25 cellular contexts compared by ENCODE assay signal in the genomic region with DNA sequence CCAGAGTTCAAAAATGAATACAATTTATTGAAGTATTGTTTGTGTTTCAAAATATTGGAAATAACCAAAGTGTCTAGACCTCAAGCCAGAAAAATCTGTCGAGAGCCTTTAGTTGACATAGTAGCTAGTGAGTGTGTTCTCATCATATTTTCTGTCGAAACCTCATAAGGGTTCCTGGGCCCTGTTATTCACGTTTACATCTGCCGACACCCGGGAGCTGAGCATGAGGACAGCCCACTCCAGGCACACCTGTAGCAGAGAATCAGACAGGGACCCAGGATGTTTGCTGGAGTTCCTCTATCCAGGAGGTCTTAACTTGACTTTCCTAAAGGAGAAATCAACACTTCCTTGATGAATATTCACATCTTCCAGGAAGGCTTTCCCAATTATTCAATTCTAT.
"Had no signal": no experiment of that assay in that cellular context is flagged by ENCODE, and none has a peak within 500 bp of the region (broad histone marks: within the 10 kb centered on the region; RNA-seq: fewer than 3 reads in every experiment).

No MANE protein-coding gene starts in this region.

- H3K4me2 ChIP-seq: neural progenitor cell had no signal

- ATAC-seq: natural killer cell; psoas muscle; right cardiac atrium; right lobe of liver; stimulated activated effector memory CD8-positive, alpha-beta T cell treated with anti-CD3 and anti-CD28 coated beads, Interleukin-12 subunit alpha, Interleukin-12 subunit beta, amount 100 ng/mL, for 72 hours; stimulated activated naive B cell treated with anti-CD40 and anti-IgM and Interleukin-4, amounts not matched to agents 10 μg/mL and 1 μg/mL and 100 μg/mL, for 72 hours had no signal

- H2AFZ ChIP-seq: neural progenitor cell, parathyroid adenoma had no signal

- H3K79me2 ChIP-seq: parathyroid adenoma had no signal

- H3K27me3 ChIP-seq: neural progenitor cell, ovary, right lobe of liver, sigmoid colon, stomach, thyroid gland, tibial nerve, upper lobe of left lung, uterus had no signal

- H3K36me3 ChIP-seq: ovary, right lobe of liver, sigmoid colon, stomach, thoracic aorta, thyroid gland, upper lobe of left lung, uterus had no signal

- H3K27ac ChIP-seq: neural progenitor cell, ovary, parathyroid adenoma, psoas muscle, right lobe of liver, sigmoid colon, stomach, uterus had no signal

- H3K4me3 ChIP-seq: neural progenitor cell, ovary, psoas muscle, right lobe of liver, sigmoid colon, stomach, thoracic aorta, thyroid gland, tibial nerve, upper lobe of left lung, uterus had no signal

- DNase-seq: natural killer cell; occipital lobe; ovary; posterior cingulate gyrus; psoas muscle; right cardiac atrium; right lobe of liver; sigmoid colon; small intestine; stimulated activated CD4-positive, alpha-beta T cell treated with anti-CD3 and anti-CD28 coated beads, Interleukin-15, amount 100 ng/mL, for 24 hours; stimulated activated CD4-positive, alpha-beta T cell treated with anti-CD3 and anti-CD28 coated beads, Interleukin-2, amount 100 ng/mL, for 24 hours; stimulated activated CD4-positive, alpha-beta T cell treated with anti-CD3 and anti-CD28 coated beads, Interleukin-2, amount 100 ng/mL, for 48 hours; stimulated activated CD4-positive, alpha-beta T cell treated with anti-CD3 and anti-CD28 coated beads, Interleukin-4, amount 100 ng/mL, for 24 hours; stimulated activated naive B cell treated with anti-CD40 and anti-IgM and Interleukin-4, amounts not matched to agents 10 μg/mL and 1 μg/mL and 100 μg/mL, for 72 hours; stimulated activated naive CD4-positive, alpha-beta T cell treated with Interleukin-2 at 50 U/mL for 16 hours; stomach; thyroid gland; trophoblast cell; uterus had no signal

- H3K4me1 ChIP-seq: neural progenitor cell, parathyroid adenoma, psoas muscle, right lobe of liver, uterus had no signal

- H3K9me3 ChIP-seq: ovary, psoas muscle, right lobe of liver, sigmoid colon, stomach, thoracic aorta, thyroid gland, tibial nerve, upper lobe of left lung, uterus had no signal
